In the genomic region with DNA sequence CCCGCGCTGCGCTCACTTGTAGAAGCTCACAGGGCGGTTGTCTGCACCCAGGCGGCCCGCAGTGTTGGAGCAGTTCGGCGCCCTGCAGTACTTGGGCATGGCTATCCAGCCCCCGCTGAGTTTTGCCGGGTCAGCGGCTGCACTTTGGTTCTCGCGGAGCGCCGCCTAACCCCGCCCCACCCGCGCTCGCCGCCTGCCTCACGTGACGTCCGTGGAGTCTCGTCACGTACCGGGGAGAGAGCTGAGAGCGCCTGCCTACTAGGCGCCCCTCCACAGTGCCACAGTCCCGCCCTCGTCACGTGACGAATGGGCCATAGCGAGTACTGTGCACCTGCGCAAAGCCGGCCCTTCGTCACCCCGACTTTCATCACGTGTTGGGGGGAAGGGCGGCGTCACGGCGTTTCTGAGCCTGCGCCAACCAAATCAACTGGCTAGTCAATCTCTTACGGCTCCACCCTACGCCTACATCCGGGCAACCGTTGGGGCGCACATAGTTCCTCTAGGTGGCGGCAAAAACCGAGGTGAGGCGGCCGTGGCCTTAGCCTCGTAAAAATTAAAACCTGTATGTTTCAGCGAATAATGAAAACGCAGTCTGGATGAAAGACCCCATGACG, we compare ENCODE assay signal across 1 cellular context.
TF ChIP-seq lines count a peak whose summit lies in the region.

A gene with protein sequence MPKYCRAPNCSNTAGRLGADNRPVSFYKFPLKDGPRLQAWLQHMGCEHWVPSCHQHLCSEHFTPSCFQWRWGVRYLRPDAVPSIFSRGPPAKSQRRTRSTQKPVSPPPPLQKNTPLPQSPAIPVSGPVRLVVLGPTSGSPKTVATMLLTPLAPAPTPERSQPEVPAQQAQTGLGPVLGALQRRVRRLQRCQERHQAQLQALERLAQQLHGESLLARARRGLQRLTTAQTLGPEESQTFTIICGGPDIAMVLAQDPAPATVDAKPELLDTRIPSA (minus strand): TSS at position 167 of the 614 bp plus-strand sequence. CDS start 68 bp downstream, at position 99.

TF ChIP-seq in GM12878, 131 proteins besides CTCF, POLR2A, EP300 and RAD21 (continued from another document):
- TF ChIP-seq, protein P1, sequence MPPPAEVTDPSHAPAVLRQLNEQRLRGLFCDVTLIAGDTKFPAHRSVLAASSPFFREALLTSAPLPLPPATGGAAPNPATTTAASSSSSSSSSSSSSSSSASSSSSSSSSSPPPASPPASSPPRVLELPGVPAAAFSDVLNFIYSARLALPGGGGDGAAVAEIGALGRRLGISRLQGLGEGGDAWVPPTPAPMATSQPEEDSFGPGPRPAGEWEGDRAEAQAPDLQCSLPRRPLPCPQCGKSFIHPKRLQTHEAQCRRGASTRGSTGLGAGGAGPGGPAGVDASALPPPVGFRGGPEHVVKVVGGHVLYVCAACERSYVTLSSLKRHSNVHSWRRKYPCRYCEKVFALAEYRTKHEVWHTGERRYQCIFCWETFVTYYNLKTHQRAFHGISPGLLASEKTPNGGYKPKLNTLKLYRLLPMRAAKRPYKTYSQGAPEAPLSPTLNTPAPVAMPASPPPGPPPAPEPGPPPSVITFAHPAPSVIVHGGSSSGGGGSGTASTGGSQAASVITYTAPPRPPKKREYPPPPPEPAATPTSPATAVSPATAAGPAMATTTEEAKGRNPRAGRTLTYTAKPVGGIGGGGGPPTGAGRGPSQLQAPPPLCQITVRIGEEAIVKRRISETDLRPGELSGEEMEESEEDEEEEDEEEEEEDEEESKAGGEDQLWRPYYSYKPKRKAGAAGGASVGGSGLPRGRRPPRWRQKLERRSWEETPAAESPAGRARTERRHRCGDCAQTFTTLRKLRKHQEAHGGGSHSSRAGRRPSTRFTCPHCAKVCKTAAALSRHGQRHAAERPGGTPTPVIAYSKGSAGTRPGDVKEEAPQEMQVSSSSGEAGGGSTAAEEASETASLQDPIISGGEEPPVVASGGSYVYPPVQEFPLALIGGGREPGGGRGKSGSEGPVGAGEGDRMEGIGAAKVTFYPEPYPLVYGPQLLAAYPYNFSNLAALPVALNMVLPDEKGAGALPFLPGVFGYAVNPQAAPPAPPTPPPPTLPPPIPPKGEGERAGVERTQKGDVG (CRISPR knock-in tag; IDR thresholded peaks at IDR 0.05) = peak; percentile 84
- TF ChIP-seq TARDBP (IDR thresholded peaks at IDR 0.05; ENCODE audit: borderline replicate concordance) = 0 out of 2 replicates have a peak, but pooled peaks have one; percentile 49
- no peak for TF ChIP-seq IRF4 (IDR thresholded peaks at IDR 0.05; ENCODE audit: low read depth, low read length)
- peak; percentile 87 for TF ChIP-seq POLR2AphosphoS5 (IDR thresholded peaks at IDR 0.05; ENCODE audit: low read length)
- peak; percentile 87; the same call in 1 of the 2 replicates for TF ChIP-seq POLR2AphosphoS2 (IDR thresholded peaks at IDR 0.05; ENCODE audit: low read depth, low read length)
- TF ChIP-seq, protein P2, sequence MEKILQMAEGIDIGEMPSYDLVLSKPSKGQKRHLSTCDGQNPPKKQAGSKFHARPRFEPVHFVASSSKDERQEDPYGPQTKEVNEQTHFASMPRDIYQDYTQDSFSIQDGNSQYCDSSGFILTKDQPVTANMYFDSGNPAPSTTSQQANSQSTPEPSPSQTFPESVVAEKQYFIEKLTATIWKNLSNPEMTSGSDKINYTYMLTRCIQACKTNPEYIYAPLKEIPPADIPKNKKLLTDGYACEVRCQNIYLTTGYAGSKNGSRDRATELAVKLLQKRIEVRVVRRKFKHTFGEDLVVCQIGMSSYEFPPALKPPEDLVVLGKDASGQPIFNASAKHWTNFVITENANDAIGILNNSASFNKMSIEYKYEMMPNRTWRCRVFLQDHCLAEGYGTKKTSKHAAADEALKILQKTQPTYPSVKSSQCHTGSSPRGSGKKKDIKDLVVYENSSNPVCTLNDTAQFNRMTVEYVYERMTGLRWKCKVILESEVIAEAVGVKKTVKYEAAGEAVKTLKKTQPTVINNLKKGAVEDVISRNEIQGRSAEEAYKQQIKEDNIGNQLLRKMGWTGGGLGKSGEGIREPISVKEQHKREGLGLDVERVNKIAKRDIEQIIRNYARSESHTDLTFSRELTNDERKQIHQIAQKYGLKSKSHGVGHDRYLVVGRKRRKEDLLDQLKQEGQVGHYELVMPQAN (conservative IDR thresholded peaks at IDR 0.05) = peak; percentile 44; the same call in 1 of the 2 replicates
- peak; percentile 52 for TF ChIP-seq HCFC1 (IDR thresholded peaks at IDR 0.05; ENCODE audit: low read length)
- TF ChIP-seq CBFB (IDR thresholded peaks at IDR 0.05; ENCODE audit: low read depth) = 0 out of 2 replicates have a peak, but pooled peaks have one; percentile 47
- TF ChIP-seq, protein P3, sequence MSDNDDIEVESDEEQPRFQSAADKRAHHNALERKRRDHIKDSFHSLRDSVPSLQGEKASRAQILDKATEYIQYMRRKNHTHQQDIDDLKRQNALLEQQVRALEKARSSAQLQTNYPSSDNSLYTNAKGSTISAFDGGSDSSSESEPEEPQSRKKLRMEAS (IDR thresholded peaks at IDR 0.05; ENCODE audit: low read depth, low read length) = peak; percentile 99
- TF ChIP-seq FOXK2 (IDR thresholded peaks at IDR 0.05) = 0 out of 2 replicates have a peak, but pooled peaks have one; percentile 29
- TF ChIP-seq, protein P4, sequence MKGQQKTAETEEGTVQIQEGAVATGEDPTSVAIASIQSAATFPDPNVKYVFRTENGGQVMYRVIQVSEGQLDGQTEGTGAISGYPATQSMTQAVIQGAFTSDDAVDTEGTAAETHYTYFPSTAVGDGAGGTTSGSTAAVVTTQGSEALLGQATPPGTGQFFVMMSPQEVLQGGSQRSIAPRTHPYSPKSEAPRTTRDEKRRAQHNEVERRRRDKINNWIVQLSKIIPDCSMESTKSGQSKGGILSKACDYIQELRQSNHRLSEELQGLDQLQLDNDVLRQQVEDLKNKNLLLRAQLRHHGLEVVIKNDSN (IDR thresholded peaks at IDR 0.05; ENCODE audit: borderline replicate concordance, extremely low read length, insufficient read depth, low read depth, low read length) = peak; percentile 98
- TF ChIP-seq ATF7 (IDR thresholded peaks at IDR 0.05; ENCODE audit: low read depth) = peak; percentile 60
- TF ChIP-seq, protein P5, sequence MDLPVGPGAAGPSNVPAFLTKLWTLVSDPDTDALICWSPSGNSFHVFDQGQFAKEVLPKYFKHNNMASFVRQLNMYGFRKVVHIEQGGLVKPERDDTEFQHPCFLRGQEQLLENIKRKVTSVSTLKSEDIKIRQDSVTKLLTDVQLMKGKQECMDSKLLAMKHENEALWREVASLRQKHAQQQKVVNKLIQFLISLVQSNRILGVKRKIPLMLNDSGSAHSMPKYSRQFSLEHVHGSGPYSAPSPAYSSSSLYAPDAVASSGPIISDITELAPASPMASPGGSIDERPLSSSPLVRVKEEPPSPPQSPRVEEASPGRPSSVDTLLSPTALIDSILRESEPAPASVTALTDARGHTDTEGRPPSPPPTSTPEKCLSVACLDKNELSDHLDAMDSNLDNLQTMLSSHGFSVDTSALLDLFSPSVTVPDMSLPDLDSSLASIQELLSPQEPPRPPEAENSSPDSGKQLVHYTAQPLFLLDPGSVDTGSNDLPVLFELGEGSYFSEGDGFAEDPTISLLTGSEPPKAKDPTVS (IDR thresholded peaks at IDR 0.05; ENCODE audit: low read depth, low read length) = no peak
- TF ChIP-seq BACH1 (IDR thresholded peaks at IDR 0.05; ENCODE audit: borderline replicate concordance) = peak; percentile 92
- TF ChIP-seq, protein P6, sequence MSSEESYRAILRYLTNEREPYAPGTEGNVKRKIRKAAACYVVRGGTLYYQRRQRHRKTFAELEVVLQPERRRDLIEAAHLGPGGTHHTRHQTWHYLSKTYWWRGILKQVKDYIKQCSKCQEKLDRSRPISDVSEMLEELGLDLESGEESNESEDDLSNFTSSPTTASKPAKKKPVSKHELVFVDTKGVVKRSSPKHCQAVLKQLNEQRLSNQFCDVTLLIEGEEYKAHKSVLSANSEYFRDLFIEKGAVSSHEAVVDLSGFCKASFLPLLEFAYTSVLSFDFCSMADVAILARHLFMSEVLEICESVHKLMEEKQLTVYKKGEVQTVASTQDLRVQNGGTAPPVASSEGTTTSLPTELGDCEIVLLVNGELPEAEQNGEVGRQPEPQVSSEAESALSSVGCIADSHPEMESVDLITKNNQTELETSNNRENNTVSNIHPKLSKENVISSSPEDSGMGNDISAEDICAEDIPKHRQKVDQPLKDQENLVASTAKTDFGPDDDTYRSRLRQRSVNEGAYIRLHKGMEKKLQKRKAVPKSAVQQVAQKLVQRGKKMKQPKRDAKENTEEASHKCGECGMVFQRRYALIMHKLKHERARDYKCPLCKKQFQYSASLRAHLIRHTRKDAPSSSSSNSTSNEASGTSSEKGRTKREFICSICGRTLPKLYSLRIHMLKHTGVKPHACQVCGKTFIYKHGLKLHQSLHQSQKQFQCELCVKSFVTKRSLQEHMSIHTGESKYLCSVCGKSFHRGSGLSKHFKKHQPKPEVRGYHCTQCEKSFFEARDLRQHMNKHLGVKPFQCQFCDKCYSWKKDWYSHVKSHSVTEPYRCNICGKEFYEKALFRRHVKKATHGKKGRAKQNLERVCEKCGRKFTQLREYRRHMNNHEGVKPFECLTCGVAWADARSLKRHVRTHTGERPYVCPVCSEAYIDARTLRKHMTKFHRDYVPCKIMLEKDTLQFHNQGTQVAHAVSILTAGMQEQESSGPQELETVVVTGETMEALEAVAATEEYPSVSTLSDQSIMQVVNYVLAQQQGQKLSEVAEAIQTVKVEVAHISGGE (CRISPR knock-in tag; IDR thresholded peaks at IDR 0.05) = peak; percentile 58; the same call in 1 of the 2 replicates
- TF ChIP-seq, protein P7, sequence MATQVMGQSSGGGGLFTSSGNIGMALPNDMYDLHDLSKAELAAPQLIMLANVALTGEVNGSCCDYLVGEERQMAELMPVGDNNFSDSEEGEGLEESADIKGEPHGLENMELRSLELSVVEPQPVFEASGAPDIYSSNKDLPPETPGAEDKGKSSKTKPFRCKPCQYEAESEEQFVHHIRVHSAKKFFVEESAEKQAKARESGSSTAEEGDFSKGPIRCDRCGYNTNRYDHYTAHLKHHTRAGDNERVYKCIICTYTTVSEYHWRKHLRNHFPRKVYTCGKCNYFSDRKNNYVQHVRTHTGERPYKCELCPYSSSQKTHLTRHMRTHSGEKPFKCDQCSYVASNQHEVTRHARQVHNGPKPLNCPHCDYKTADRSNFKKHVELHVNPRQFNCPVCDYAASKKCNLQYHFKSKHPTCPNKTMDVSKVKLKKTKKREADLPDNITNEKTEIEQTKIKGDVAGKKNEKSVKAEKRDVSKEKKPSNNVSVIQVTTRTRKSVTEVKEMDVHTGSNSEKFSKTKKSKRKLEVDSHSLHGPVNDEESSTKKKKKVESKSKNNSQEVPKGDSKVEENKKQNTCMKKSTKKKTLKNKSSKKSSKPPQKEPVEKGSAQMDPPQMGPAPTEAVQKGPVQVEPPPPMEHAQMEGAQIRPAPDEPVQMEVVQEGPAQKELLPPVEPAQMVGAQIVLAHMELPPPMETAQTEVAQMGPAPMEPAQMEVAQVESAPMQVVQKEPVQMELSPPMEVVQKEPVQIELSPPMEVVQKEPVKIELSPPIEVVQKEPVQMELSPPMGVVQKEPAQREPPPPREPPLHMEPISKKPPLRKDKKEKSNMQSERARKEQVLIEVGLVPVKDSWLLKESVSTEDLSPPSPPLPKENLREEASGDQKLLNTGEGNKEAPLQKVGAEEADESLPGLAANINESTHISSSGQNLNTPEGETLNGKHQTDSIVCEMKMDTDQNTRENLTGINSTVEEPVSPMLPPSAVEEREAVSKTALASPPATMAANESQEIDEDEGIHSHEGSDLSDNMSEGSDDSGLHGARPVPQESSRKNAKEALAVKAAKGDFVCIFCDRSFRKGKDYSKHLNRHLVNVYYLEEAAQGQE (IDR thresholded peaks at IDR 0.05; ENCODE audit: low read depth, low read length) = 0 out of 2 replicates have a peak, but pooled peaks have one; percentile 7
- TF ChIP-seq, protein P8, sequence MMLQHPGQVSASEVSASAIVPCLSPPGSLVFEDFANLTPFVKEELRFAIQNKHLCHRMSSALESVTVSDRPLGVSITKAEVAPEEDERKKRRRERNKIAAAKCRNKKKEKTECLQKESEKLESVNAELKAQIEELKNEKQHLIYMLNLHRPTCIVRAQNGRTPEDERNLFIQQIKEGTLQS (IDR thresholded peaks at IDR 0.05; ENCODE audit: borderline replicate concordance, extremely low read depth, low read depth, low read length) = peak; percentile 91; the same call in 1 of the 2 replicates
- no peak for TF ChIP-seq NFIC (IDR thresholded peaks at IDR 0.05; ENCODE audit: low read depth, low read length)
- no peak for TF ChIP-seq HDAC2 (IDR thresholded peaks at IDR 0.05)
- peak; percentile 99 to 100 for TF ChIP-seq BHLHE40 (IDR thresholded peaks at IDR 0.05; ENCODE audit: borderline replicate concordance in 1 of 2, low read depth in 2 of 2, low read length in 1 of 2)
TF ChIP-seq in GM12878: peak in this region for 49.
